Comparison of ENCODE assay signal across 10 cellular contexts in the genomic region with DNA sequence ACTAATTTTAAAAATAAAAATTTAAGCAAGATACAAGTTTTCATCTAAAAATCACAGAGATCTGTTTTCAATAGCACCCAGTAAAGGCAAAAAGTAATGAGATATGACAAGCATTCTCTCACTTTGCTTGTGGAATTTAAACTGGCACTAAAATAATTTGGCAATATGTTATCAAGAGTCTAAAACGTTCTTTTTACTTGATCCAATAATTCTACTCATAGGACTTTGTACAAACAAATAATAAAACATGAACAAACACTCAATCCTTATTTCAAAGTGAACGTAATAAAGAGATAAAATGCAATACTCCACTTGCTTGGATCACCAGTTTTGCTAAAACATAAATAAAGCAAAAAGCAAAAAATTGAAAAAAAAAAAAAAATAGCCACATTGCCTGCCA. TPM values are rescaled to one million over a fixed set of nuclear protein-coding genes. Genes with fewer than 3 reads are reported as not detected.
"Had no signal": no experiment of that assay in that cellular context is flagged by ENCODE, and none has a peak within 500 bp of the region (broad histone marks: within the 10 kb centered on the region; RNA-seq: fewer than 3 reads in every experiment).

No MANE protein-coding gene starts in this region.

- DNase-seq: H9, HCEC 1CT, HFFc6, KBM-7 had no signal

- ATAC-seq: GM23338, HepG2 had no signal

- H3K4me3 ChIP-seq: GM23338 had no signal

- FAIRE-seq: H1, H54, HepG2 had no signal

- H3K27ac ChIP-seq: HL-60 had no signal

RNA-seq across cellular contexts. Expression of a gene that starts 30.5 kb away (rescaled TPM):
- total RNA-seq: HepG2, HT1080 had no signal
- polyA plus RNA-seq: HepG2 had no signal
